Comparison of ENCODE assay signal across 19 cellular contexts in the genomic region with DNA sequence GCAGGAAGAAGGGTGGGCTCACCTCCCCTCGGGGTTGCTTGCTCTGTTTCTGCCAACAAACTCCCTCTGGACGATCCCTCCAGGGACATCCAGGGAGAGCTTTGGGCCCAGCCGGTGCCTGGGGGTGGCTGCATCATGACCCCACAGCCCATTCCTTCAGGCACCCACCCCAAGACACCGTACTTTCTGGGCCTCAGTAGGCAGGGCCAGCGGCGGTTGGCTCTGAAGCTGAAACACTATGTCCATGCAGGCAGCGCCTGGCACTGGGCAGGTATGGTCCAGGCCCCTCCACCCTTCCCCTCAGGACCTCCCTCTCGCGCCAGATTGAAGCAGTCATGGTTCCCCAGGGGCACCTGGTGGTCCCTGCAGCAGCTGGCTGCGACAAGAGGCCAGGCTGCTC. TPM values are rescaled to one million over a fixed set of nuclear protein-coding genes. Genes with fewer than 3 reads are reported as not detected.
A peak's percentile ranks its signal among the peaks of the same experiment; 100 is the strongest.
DNase-seq lines count a peak whose midpoint lies in the region; ATAC-seq and TF ChIP-seq lines count a peak whose summit lies in the region.
"Had no signal": no experiment of that assay in that cellular context is flagged by ENCODE, and none has a peak within 500 bp of the region (broad histone marks: within the 10 kb centered on the region; RNA-seq: fewer than 3 reads in every experiment).

No MANE protein-coding gene starts in this region.

- H3K4me3 Mint-ChIP-seq in activated CD4-positive, alpha-beta T cell treated with anti-CD3 and anti-CD28 coated beads for 36 hours: no peak overlapping the region
- H3K4me3 Mint-ChIP-seq in activated B cell treated with CpG ODN at 0.5 μM for 24 hours: no peak overlapping the region
- peak overlapping the region in 2 of 10 donors; percentile 12 to 16 for H3K4me3 Mint-ChIP-seq in naive thymus-derived CD4-positive, alpha-beta T cell

- H3K9me3 ChIP-seq in BLaER1 treated with 17β-estradiol and CSF1 and Interleukin-3, amounts not matched to agents 10 nM and 100 nM (replicated peaks in 1 of 11): no peaks in the 10 kb centered on the region; a peak in 2 of 22 replicates
- no peaks in the 10 kb centered on the region for H3K9me3 ChIP-seq in naive thymus-derived CD4-positive, alpha-beta T cell (ENCODE audit: control insufficient read depth in 2 of 3, low read length in 3 of 3)
- no peaks in the 10 kb centered on the region for H3K9me3 ChIP-seq in MG63

- peaks cover 0 to 47% (median 17%) of the 10 kb centered on the region in 11 experiments; a peak in 16 of 22 replicates for H4K20me1 ChIP-seq in BLaER1 treated with 17β-estradiol and CSF1 and Interleukin-3, amounts not matched to agents 10 nM and 100 nM

- H3K9me3 Mint-ChIP-seq in activated CD4-positive, alpha-beta T cell treated with anti-CD3 and anti-CD28 coated beads for 36 hours (ENCODE audit: low read depth): no peaks in the 10 kb centered on the region
- H3K9me3 Mint-ChIP-seq in activated B cell treated with CpG ODN at 0.5 μM for 24 hours: no peaks in the 10 kb centered on the region
- peaks cover 0 to 14% (median 0%) of the 10 kb centered on the region in 11 donors for H3K9me3 Mint-ChIP-seq in naive thymus-derived CD4-positive, alpha-beta T cell

- no peaks in the 10 kb centered on the region for H3K27me3 Mint-ChIP-seq in activated CD4-positive, alpha-beta T cell treated with anti-CD3 and anti-CD28 coated beads for 36 hours
- no peaks in the 10 kb centered on the region for H3K27me3 Mint-ChIP-seq in activated B cell treated with CpG ODN at 0.5 μM for 24 hours
- no peaks in the 10 kb centered on the region for H3K27me3 Mint-ChIP-seq in naive thymus-derived CD4-positive, alpha-beta T cell

- DNase-seq in activated CD4-positive, alpha-beta T cell treated with anti-CD3 and anti-CD28 coated beads for 36 hours: peak; percentile 7
- DNase-seq in activated CD4-positive, alpha-beta T cell treated with anti-CD3 and anti-CD28 coated beads, Interleukin-2, amount 50 U/mL, for 1 hour: no peak
- DNase-seq in activated B cell treated with CpG ODN at 0.5 μM for 24 hours: no peak
- no peak for DNase-seq in naive thymus-derived CD4-positive, alpha-beta T cell
- DNase-seq in MG63: no peak
- no peak for DNase-seq in activated CD4-positive, CD25-positive, alpha-beta regulatory T cell (lab: John Stamatoyannopoulos, UW)
- DNase-seq: 8988T, C1 segment of cervical spinal cord, DMS79, NCI-H1436, NCI-H2081 treated with DMSO at 0.1 percent for 48 hours, NCI-H345, NCI-H526 treated with DMSO at 0.1 percent for 48 hours had no signal

- no peaks in the 10 kb centered on the region for H3K36me3 Mint-ChIP-seq in activated CD4-positive, alpha-beta T cell treated with anti-CD3 and anti-CD28 coated beads for 36 hours (ENCODE audit: low read depth)
- peaks cover 16% of the 10 kb centered on the region for H3K36me3 Mint-ChIP-seq in activated B cell treated with CpG ODN at 0.5 μM for 24 hours (ENCODE audit: low read depth)
- peaks cover 0 to 9% (median 4%) of the 10 kb centered on the region in 5 donors for H3K36me3 Mint-ChIP-seq in naive thymus-derived CD4-positive, alpha-beta T cell

- H3K4me3 ChIP-seq in BLaER1 treated with 17β-estradiol and CSF1 and Interleukin-3, amounts not matched to agents 10 nM and 100 nM: no peak overlapping the region
- no peak overlapping the region for H3K4me3 ChIP-seq in naive thymus-derived CD4-positive, alpha-beta T cell (ENCODE audit: low read length)
- no peak overlapping the region for H3K4me3 ChIP-seq in MG63
- H3K4me3 ChIP-seq: GM12878 had no signal

- intact Hi-C loops in activated CD4-positive, alpha-beta T cell treated with anti-CD3 and anti-CD28 coated beads for 36 hours (cut with DNase I, micrococcal nuclease): no loop called here
- intact Hi-C loops in activated B cell treated with CpG ODN at 0.5 μM for 24 hours (cut with micrococcal nuclease): loop anchor here (5.0 kb wide), 1 partner anchor 38 kb away; no protein-coding TSS in a partner anchor
- intact Hi-C loops in naive thymus-derived CD4-positive, alpha-beta T cell (cut with micrococcal nuclease): no loop called here

- H3K9ac ChIP-seq in BLaER1 treated with 17β-estradiol and CSF1 and Interleukin-3, amounts not matched to agents 10 nM and 100 nM: peak overlapping the region in 4 of 11 experiments; percentile 1 to 54 (median 23); a peak in 2 of 22 replicates

- ATAC-seq in activated CD4-positive, alpha-beta T cell treated with anti-CD3 and anti-CD28 coated beads for 36 hours: no peak
- ATAC-seq in activated B cell treated with CpG ODN at 0.5 μM for 24 hours (ENCODE audit: low read depth): no peak
- no peak for ATAC-seq in naive thymus-derived CD4-positive, alpha-beta T cell
- ATAC-seq in HG02610 (IDR thresholded peaks at IDR 0.05; ENCODE audit: unreplicated experiment): no peak
- ATAC-seq: GM12878, HCT116 had no signal

- CTCF ChIA-PET in activated CD4-positive, alpha-beta T cell treated with anti-CD3 and anti-CD28 coated beads for 36 hours (lab: Charles Lee): no interaction called here
- CTCF ChIA-PET in activated B cell treated with CpG ODN at 0.5 μM for 24 hours (lab: Charles Lee): no interaction called here
- CTCF ChIA-PET in naive thymus-derived CD4-positive, alpha-beta T cell (lab: Charles Lee): interaction anchor here (1.1 to 3.0 kb wide), 3 partner anchors 11 to 21 kb away, joined by 4 to 11 read pairs (median 4); no protein-coding TSS in a partner anchor

- peaks cover 65 to 88% (median 76%) of the 10 kb centered on the region in 10 experiments for H3K4me1 ChIP-seq in BLaER1 treated with 17β-estradiol and CSF1 and Interleukin-3, amounts not matched to agents 10 nM and 100 nM
- peaks cover 0 to 36% of the 10 kb centered on the region in 2 donors for H3K4me1 ChIP-seq in naive thymus-derived CD4-positive, alpha-beta T cell (ENCODE audit: control insufficient read depth in 2 of 2, insufficient read depth in 2 of 2, low read length in 2 of 2)

- H3K27ac Mint-ChIP-seq in activated CD4-positive, alpha-beta T cell treated with anti-CD3 and anti-CD28 coated beads for 36 hours: no peak overlapping the region
- peak overlapping the region; percentile 30 for H3K27ac Mint-ChIP-seq in activated B cell treated with CpG ODN at 0.5 μM for 24 hours
- peak overlapping the region in 8 of 9 donors; percentile 77 to 95 (median 93) for H3K27ac Mint-ChIP-seq in naive thymus-derived CD4-positive, alpha-beta T cell

- peaks cover 1 to 20% (median 12%) of the 10 kb centered on the region in 11 experiments; a peak in 18 of 22 replicates for H3K36me3 ChIP-seq in BLaER1 treated with 17β-estradiol and CSF1 and Interleukin-3, amounts not matched to agents 10 nM and 100 nM
- H3K36me3 ChIP-seq in naive thymus-derived CD4-positive, alpha-beta T cell (ENCODE audit: control insufficient read depth in 2 of 3, insufficient read depth in 3 of 3, low read length in 3 of 3): peaks cover 0 to 26% (median 6%) of the 10 kb centered on the region in 3 experiments
- no peaks in the 10 kb centered on the region for H3K36me3 ChIP-seq in MG63

- no peak for TF ChIP-seq CTCF in activated B cell treated with CpG ODN at 0.5 μM for 24 hours (IDR thresholded peaks at IDR 0.05)

- H3K27me3 ChIP-seq in BLaER1 treated with 17β-estradiol and CSF1 and Interleukin-3, amounts not matched to agents 10 nM and 100 nM: no peaks in the 10 kb centered on the region
- no peaks in the 10 kb centered on the region for H3K27me3 ChIP-seq in naive thymus-derived CD4-positive, alpha-beta T cell (ENCODE audit: control insufficient read depth in 2 of 2, insufficient read depth in 2 of 2, low read length in 2 of 2)
- no peaks in the 10 kb centered on the region for H3K27me3 ChIP-seq in MG63

- H3K27ac ChIP-seq in BLaER1 treated with 17β-estradiol and CSF1 and Interleukin-3, amounts not matched to agents 10 nM and 100 nM: peak overlapping the region in 3 of 11 experiments; percentile 7 to 26 (median 15); a peak in 2 of 22 replicates
- H3K27ac ChIP-seq in naive thymus-derived CD4-positive, alpha-beta T cell (ENCODE audit: low read depth, low read length): peak overlapping the region; percentile 59
- H3K27ac ChIP-seq: RWPE1 had no signal

- POLR2A ChIA-PET in activated CD4-positive, alpha-beta T cell treated with anti-CD3 and anti-CD28 coated beads for 36 hours (lab: Charles Lee): no interaction called here
- POLR2A ChIA-PET in activated B cell treated with CpG ODN at 0.5 μM for 24 hours (lab: Charles Lee): interaction anchor here (0.6 to 1.4 kb wide), 2 partner anchors 12 to 73 kb away, joined by 4 to 7 read pairs; no protein-coding TSS in a partner anchor
- POLR2A ChIA-PET in naive thymus-derived CD4-positive, alpha-beta T cell (lab: Charles Lee): interaction anchor here (2.1 to 6.8 kb wide), 7 partner anchors 9 to 27 kb away, joined by 7 to 94 read pairs (median 23); no protein-coding TSS in a partner anchor

- peak overlapping the region in 10 of 11 experiments; percentile 58 to 99 (median 92); a peak in 18 of 22 replicates for H3K4me2 ChIP-seq in BLaER1 treated with 17β-estradiol and CSF1 and Interleukin-3, amounts not matched to agents 10 nM and 100 nM

- peaks cover 50% of the 10 kb centered on the region for H3K4me1 Mint-ChIP-seq in activated CD4-positive, alpha-beta T cell treated with anti-CD3 and anti-CD28 coated beads for 36 hours
- H3K4me1 Mint-ChIP-seq in activated B cell treated with CpG ODN at 0.5 μM for 24 hours: peaks cover 41% of the 10 kb centered on the region
- peaks cover 34 to 82% (median 69%) of the 10 kb centered on the region in 7 donors for H3K4me1 Mint-ChIP-seq in naive thymus-derived CD4-positive, alpha-beta T cell

RNA-seq across cellular contexts. Expression of a gene that starts 18.5 kb away (rescaled TPM):
- 10 to 100 TPM; 51.4 to 57.9 TPM for total RNA-seq in activated CD4-positive, alpha-beta T cell treated with anti-CD3 and anti-CD28 coated beads for 36 hours
- 9.1 and 12.9 TPM in 2 replicates for total RNA-seq in activated B cell treated with CpG ODN at 0.5 μM for 24 hours
- 10 to 100 TPM; 62.8 to 83.5 (median 68.7) TPM for total RNA-seq in naive thymus-derived CD4-positive, alpha-beta T cell
- 100 to 1,000 TPM; 186 to 315 TPM for polyA plus RNA-seq in naive thymus-derived CD4-positive, alpha-beta T cell
- 0.40 TPM in 1 of 2 replicates, not detected in the other for total RNA-seq in MG63 (2014; rRNA removed; shearing (Covaris generic); ENCODE audit: low replicate concordance)
- total RNA-seq: G401 had no signal

RNA-seq across cellular contexts. Expression of a gene that starts 56.0 kb away (rescaled TPM):
- total RNA-seq in activated CD4-positive, alpha-beta T cell treated with anti-CD3 and anti-CD28 coated beads for 36 hours: 10 to 100 TPM; 39.6 to 44.4 TPM
- 13.7 and 15.6 TPM in 2 replicates for total RNA-seq in activated B cell treated with CpG ODN at 0.5 μM for 24 hours
- 10 to 100 TPM; 43.0 to 90.0 (median 54.1) TPM for total RNA-seq in naive thymus-derived CD4-positive, alpha-beta T cell
- 10 to 100 TPM; 59.2 to 75.6 TPM for polyA plus RNA-seq in naive thymus-derived CD4-positive, alpha-beta T cell
- total RNA-seq in MG63 (2014; rRNA removed; shearing (Covaris generic); ENCODE audit: low replicate concordance): 77.4 and 103 TPM in 2 replicates
